In the genomic region with DNA sequence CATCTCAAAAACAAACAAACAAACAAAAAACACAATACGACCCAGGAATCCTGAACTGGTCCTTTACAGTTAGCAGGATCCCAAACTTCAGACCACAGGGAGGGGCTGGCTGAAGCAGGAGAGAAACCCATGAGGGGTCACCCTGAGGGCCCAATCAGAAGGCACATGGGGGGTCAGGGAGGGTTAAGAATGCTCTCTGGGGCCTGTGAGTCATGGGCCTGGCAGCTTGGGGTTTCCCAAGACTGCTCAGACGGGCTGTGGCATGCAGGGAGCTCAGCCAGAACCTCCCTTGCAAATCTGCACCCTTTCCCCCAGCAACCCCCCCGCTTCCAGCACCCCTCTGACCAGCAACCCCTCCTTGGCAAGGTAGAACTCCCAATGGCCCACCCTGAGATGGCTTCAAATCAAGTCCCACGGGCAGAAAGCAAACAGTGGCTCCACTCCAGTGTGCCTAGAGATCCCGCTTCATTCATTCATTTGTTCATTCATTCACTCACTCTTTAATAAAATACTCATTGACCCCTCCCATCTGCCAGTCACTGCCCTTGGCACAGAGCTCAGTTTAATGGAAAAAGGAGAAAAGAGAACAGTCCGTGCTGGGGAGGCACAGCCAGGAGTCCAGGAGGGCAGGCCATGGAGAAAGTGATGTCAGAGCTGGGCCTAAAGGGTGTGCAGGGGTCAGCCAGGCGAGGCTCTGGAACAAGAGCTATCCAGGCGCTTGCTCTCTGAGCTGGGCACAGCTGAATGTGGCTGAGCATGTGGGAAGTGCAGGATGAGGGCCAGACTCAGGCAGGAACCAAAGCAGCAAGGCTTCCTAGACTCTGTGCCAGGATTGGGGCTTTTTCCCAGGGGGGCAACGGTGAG, we compare ENCODE assay signal across 1 cellular context.
TF ChIP-seq lines count a peak whose summit lies in the region.

No MANE protein-coding gene starts in this region.

TF ChIP-seq in IMR-90, 13 proteins besides CTCF, POLR2A, EP300 and RAD21:
- peak; percentile 29; the same call in 1 of the 2 replicates for TF ChIP-seq MXI1 (IDR thresholded peaks at IDR 0.05; ENCODE audit: borderline replicate concordance, low read depth, low read length)
- TF ChIP-seq CEBPB (IDR thresholded peaks at IDR 0.05; ENCODE audit: low read depth, low read length) = peak; percentile 90
- 0 out of 2 replicates have a peak, but pooled peaks have one; percentile 13 for TF ChIP-seq NFE2L2 (IDR thresholded peaks at IDR 0.05; ENCODE audit: low read depth, low read length)
- no peak for TF ChIP-seq RCOR1 (IDR thresholded peaks at IDR 0.05; ENCODE audit: insufficient replicate concordance, low read length)
- TF ChIP-seq, protein P1, sequence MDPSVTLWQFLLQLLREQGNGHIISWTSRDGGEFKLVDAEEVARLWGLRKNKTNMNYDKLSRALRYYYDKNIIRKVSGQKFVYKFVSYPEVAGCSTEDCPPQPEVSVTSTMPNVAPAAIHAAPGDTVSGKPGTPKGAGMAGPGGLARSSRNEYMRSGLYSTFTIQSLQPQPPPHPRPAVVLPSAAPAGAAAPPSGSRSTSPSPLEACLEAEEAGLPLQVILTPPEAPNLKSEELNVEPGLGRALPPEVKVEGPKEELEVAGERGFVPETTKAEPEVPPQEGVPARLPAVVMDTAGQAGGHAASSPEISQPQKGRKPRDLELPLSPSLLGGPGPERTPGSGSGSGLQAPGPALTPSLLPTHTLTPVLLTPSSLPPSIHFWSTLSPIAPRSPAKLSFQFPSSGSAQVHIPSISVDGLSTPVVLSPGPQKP (IDR thresholded peaks at IDR 0.05; ENCODE audit: borderline replicate concordance, low read depth, low read length) = no peak
- peak; percentile 88 for TF ChIP-seq FOS (IDR thresholded peaks at IDR 0.05; ENCODE audit: low read depth, low read length)
- no peak for TF ChIP-seq MAFK (IDR thresholded peaks at IDR 0.05; ENCODE audit: low read depth, low read length)
- no peak for TF ChIP-seq SMC3 (IDR thresholded peaks at IDR 0.05; ENCODE audit: low read depth, low read length)
- TF ChIP-seq BHLHE40 (IDR thresholded peaks at IDR 0.05; ENCODE audit: low read depth, low read length) = peak; percentile 52; the same call in 1 of the 2 replicates
- peak; percentile 26; the same call in 1 of the 2 replicates for TF ChIP-seq USF2 (IDR thresholded peaks at IDR 0.05; ENCODE audit: low read depth, low read length)
- TF ChIP-seq MAZ (IDR thresholded peaks at IDR 0.05; ENCODE audit: borderline replicate concordance, low read depth, low read length) = peak; percentile 92
- no peak for TF ChIP-seq CHD1 (IDR thresholded peaks at IDR 0.05; ENCODE audit: low read depth, low read length)
